ENCODE assay signal across 17 cellular contexts in the genomic region with DNA sequence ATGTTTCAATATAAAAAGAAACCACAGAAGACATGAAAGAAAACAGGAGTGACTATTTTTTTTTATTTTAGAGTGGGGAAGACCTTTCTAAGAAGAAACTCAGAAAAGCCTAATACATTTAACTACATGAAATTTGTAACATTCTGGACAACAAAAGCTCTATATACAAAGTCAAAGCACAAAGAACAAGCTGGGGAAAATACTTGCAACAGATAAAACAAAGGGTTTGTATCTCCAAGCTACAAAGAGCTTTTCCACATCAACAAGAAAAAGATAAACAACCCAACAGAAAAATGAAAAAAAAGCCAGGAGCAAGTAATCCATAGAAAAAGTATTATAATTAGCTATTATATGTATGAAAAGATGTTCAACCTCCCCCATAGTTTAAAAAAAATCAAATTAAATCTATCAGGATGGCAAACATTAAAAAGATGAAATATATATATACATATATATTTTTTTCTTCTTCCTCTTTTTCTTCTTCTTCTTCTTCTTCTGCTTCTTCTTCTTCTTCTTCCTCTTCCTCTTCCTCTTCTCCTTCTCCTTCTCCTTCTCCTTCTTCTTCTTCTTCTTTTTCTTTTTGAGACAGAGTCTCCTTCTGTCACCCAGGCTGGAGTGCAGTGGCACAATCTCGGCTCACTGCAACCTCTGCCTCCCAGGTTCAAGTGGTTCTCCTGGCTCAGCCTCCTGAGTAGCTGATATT. TPM values are rescaled to one million over a fixed set of nuclear protein-coding genes. Genes with fewer than 3 reads are reported as not detected.
DNase-seq lines count a peak whose midpoint lies in the region; ATAC-seq and TF ChIP-seq lines count a peak whose summit lies in the region.
"Had no signal": no experiment of that assay in that cellular context is flagged by ENCODE, and none has a peak within 500 bp of the region (broad histone marks: within the 10 kb centered on the region; RNA-seq: fewer than 3 reads in every experiment).

No MANE protein-coding gene starts in this region.

- H3K36me3 Mint-ChIP-seq in activated CD8-positive, alpha-beta T cell treated with anti-CD3 and anti-CD28 coated beads, Interleukin-2, amount 10 ng/mL, durations not matched to agents 7 days and 5 days (ENCODE audit: low read depth), result peaks cover 9% of the 10 kb centered on the region
- H3K36me3 Mint-ChIP-seq in activated CD8-positive, alpha-beta T cell treated with anti-CD3 and anti-CD28 coated beads for 36 hours (ENCODE audit: low read depth), result no peaks in the 10 kb centered on the region
- no peaks in the 10 kb centered on the region for H3K36me3 Mint-ChIP-seq in activated T-cell treated with anti-CD3 and anti-CD28 coated beads, Interleukin-2, amount 50 U/mL, for 24 hours (ENCODE audit: low read depth)

- CTCF ChIA-PET in activated CD8-positive, alpha-beta T cell treated with anti-CD3 and anti-CD28 coated beads, Interleukin-2, amount 10 ng/mL, durations not matched to agents 7 days and 5 days (lab: Charles Lee), result interaction anchor here (1.1 to 1.6 kb wide), 4 partner anchors 10 to 172 kb away, joined by 3 to 6 read pairs (median 4); partner anchors contain the start of gene AHCYL1
- CTCF ChIA-PET in activated CD8-positive, alpha-beta T cell treated with anti-CD3 and anti-CD28 coated beads for 36 hours (lab: Charles Lee), result interaction anchor here (0.7 to 2.8 kb wide), 5 partner anchors 13 to 173 kb away, joined by 3 to 10 read pairs (median 3); partner anchors contain the start of gene AHCYL1

- no peaks in the 10 kb centered on the region for H3K9me3 Mint-ChIP-seq in activated CD8-positive, alpha-beta T cell treated with anti-CD3 and anti-CD28 coated beads, Interleukin-2, amount 10 ng/mL, durations not matched to agents 7 days and 5 days (ENCODE audit: insufficient read depth)
- peaks cover 4% of the 10 kb centered on the region for H3K9me3 Mint-ChIP-seq in activated CD8-positive, alpha-beta T cell treated with anti-CD3 and anti-CD28 coated beads for 36 hours
- H3K9me3 Mint-ChIP-seq in activated T-cell treated with anti-CD3 and anti-CD28 coated beads, Interleukin-2, amount 50 U/mL, for 24 hours, result peaks cover 2% of the 10 kb centered on the region

- no peaks in the 10 kb centered on the region for H3K27me3 ChIP-seq in layer of hippocampus (ENCODE audit: control insufficient read depth, insufficient read depth, low read length)

- no peak overlapping the region for H3K4me3 Mint-ChIP-seq in activated CD8-positive, alpha-beta T cell treated with anti-CD3 and anti-CD28 coated beads, Interleukin-2, amount 10 ng/mL, durations not matched to agents 7 days and 5 days
- H3K4me3 Mint-ChIP-seq in activated CD8-positive, alpha-beta T cell treated with anti-CD3 and anti-CD28 coated beads for 36 hours, result no peak overlapping the region
- no peak overlapping the region for H3K4me3 Mint-ChIP-seq in activated T-cell treated with anti-CD3 and anti-CD28 coated beads, Interleukin-2, amount 50 U/mL, for 24 hours
- H3K4me3 Mint-ChIP-seq: CD4-positive, alpha-beta T cell; GM23338 had no signal

- peak overlapping the region; percentile 75 for H3K27ac ChIP-seq in caudate nucleus (ENCODE audit: low read depth, low read length)
- peak overlapping the region; percentile 79 for H3K27ac ChIP-seq in layer of hippocampus (ENCODE audit: low read depth, low read length)

- DNase-seq in activated CD8-positive, alpha-beta T cell treated with anti-CD3 and anti-CD28 coated beads, Interleukin-2, amount 10 ng/mL, durations not matched to agents 7 days and 5 days, result no peak
- no peak for DNase-seq in activated CD8-positive, alpha-beta T cell treated with anti-CD3 and anti-CD28 coated beads for 36 hours
- DNase-seq in caudate nucleus (lab: John Stamatoyannopoulos, UW), result no peak
- DNase-seq in activated T-cell treated with anti-CD3 and anti-CD28 coated beads, Interleukin-2, amount 50 U/mL, for 24 hours, result no peak
- no peak for DNase-seq in COLO829 (ENCODE audit: low spot score)
- DNase-seq in NAMALWA (ENCODE audit: low spot score), result no peak
- DNase-seq: CD4-positive, alpha-beta T cell; GDM1; KBM-7; NCI-H1930; NCI-H2171; NCI-H774; SHP77 treated with DMSO at 0.1 percent for 48 hours had no signal

- peak overlapping the region; percentile 39 for H3K27ac Mint-ChIP-seq in activated CD8-positive, alpha-beta T cell treated with anti-CD3 and anti-CD28 coated beads, Interleukin-2, amount 10 ng/mL, durations not matched to agents 7 days and 5 days
- no peak overlapping the region for H3K27ac Mint-ChIP-seq in activated CD8-positive, alpha-beta T cell treated with anti-CD3 and anti-CD28 coated beads for 36 hours
- no peak overlapping the region for H3K27ac Mint-ChIP-seq in activated T-cell treated with anti-CD3 and anti-CD28 coated beads, Interleukin-2, amount 50 U/mL, for 24 hours
- H3K27ac Mint-ChIP-seq: CD4-positive, alpha-beta T cell; GM23338 had no signal

- peaks cover 32% of the 10 kb centered on the region for H3K4me1 Mint-ChIP-seq in activated CD8-positive, alpha-beta T cell treated with anti-CD3 and anti-CD28 coated beads, Interleukin-2, amount 10 ng/mL, durations not matched to agents 7 days and 5 days (ENCODE audit: low read depth)
- H3K4me1 Mint-ChIP-seq in activated CD8-positive, alpha-beta T cell treated with anti-CD3 and anti-CD28 coated beads for 36 hours (ENCODE audit: low read depth), result peaks cover 2% of the 10 kb centered on the region
- peaks cover 8% of the 10 kb centered on the region for H3K4me1 Mint-ChIP-seq in activated T-cell treated with anti-CD3 and anti-CD28 coated beads, Interleukin-2, amount 50 U/mL, for 24 hours (ENCODE audit: low read depth)
- H3K4me1 Mint-ChIP-seq: GM23338 had no signal

- intact Hi-C loops in activated CD8-positive, alpha-beta T cell treated with anti-CD3 and anti-CD28 coated beads for 36 hours (cut with micrococcal nuclease), result no loop called here

- ATAC-seq in activated CD8-positive, alpha-beta T cell treated with anti-CD3 and anti-CD28 coated beads, Interleukin-2, amount 10 ng/mL, durations not matched to agents 7 days and 5 days, result no peak
- ATAC-seq in activated CD8-positive, alpha-beta T cell treated with anti-CD3 and anti-CD28 coated beads for 36 hours, result no peak
- no peak for ATAC-seq in GM18511 (IDR thresholded peaks at IDR 0.05; ENCODE audit: unreplicated experiment)
- ATAC-seq: GM23338 had no signal

- POLR2A ChIA-PET in activated CD8-positive, alpha-beta T cell treated with anti-CD3 and anti-CD28 coated beads, Interleukin-2, amount 10 ng/mL, durations not matched to agents 7 days and 5 days (lab: Charles Lee), result interaction anchor here (0.8 kb wide), 1 partner anchor 10 kb away, joined by 4 read pairs; no protein-coding TSS in a partner anchor
- POLR2A ChIA-PET in activated CD8-positive, alpha-beta T cell treated with anti-CD3 and anti-CD28 coated beads for 36 hours (lab: Charles Lee), result interaction anchor here (0.6 to 1.8 kb wide), 3 partner anchors 11 to 99 kb away, joined by 3 read pairs; no protein-coding TSS in a partner anchor

- peaks cover 6% of the 10 kb centered on the region for H3K27me3 Mint-ChIP-seq in activated CD8-positive, alpha-beta T cell treated with anti-CD3 and anti-CD28 coated beads, Interleukin-2, amount 10 ng/mL, durations not matched to agents 7 days and 5 days (ENCODE audit: low read depth)
- no peaks in the 10 kb centered on the region for H3K27me3 Mint-ChIP-seq in activated CD8-positive, alpha-beta T cell treated with anti-CD3 and anti-CD28 coated beads for 36 hours
- no peaks in the 10 kb centered on the region for H3K27me3 Mint-ChIP-seq in activated T-cell treated with anti-CD3 and anti-CD28 coated beads, Interleukin-2, amount 50 U/mL, for 24 hours
- H3K27me3 Mint-ChIP-seq: CD4-positive, alpha-beta T cell had no signal

- TF ChIP-seq CTCF in activated CD8-positive, alpha-beta T cell treated with anti-CD3 and anti-CD28 coated beads for 36 hours (IDR thresholded peaks at IDR 0.05), result no peak

RNA-seq across cellular contexts. Expression of gene EPS8L3, which starts 49.1 kb away (rescaled TPM):
- not detected for total RNA-seq in activated CD8-positive, alpha-beta T cell treated with anti-CD3 and anti-CD28 coated beads, Interleukin-2, amount 10 ng/mL, durations not matched to agents 7 days and 5 days
- not detected for total RNA-seq in activated CD8-positive, alpha-beta T cell treated with anti-CD3 and anti-CD28 coated beads for 36 hours
- total RNA-seq: CD4-positive, alpha-beta T cell; GM23338; M059J had no signal
